ENCODE assay signal across 1 cellular context in genomic region chr18:13447621-13448020, GRCh38.
TF ChIP-seq lines count a peak whose summit lies in the region.

No MANE protein-coding gene starts in this region.

TF ChIP-seq in HepG2, 621 proteins besides CTCF, POLR2A, EP300 and RAD21 (continued from another document):
- TF ChIP-seq ZNF512B (CRISPR knock-in tag; IDR thresholded peaks at IDR 0.05; ENCODE audit: borderline replicate concordance) (no peak), ZNF138 (CRISPR knock-in tag; IDR thresholded peaks at IDR 0.05; ENCODE audit: low read depth) (no peak)
TF ChIP-seq in HepG2: peak in this region for 0.
